In the genomic region with DNA sequence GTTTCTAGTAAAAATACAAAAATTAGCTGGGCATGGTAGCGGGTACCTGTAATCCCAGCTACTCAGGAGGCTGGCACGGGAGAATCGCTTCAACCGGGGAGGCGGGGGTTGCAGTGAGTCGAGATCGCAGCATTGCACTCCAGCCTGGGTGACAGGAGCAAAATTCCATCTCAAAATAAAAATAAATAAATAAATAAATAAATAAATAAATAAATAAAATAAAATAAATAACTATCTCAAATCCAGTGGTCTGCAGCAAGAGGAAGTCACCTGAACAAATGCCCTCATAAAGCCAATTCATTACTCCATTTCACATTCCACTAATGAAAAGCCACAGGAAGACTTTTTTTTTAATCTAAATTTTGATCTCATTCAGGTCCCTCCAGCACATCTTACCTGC, we compare ENCODE assay signal across 16 cellular contexts.
A peak's percentile ranks its signal among the peaks of the same experiment; 100 is the strongest.
DNase-seq lines count a peak whose midpoint lies in the region; ATAC-seq, FAIRE-seq and TF ChIP-seq lines count a peak whose summit lies in the region.
"Had no signal": no experiment of that assay in that cellular context is flagged by ENCODE, and none has a peak within 500 bp of the region (broad histone marks: within the 10 kb centered on the region; RNA-seq: fewer than 3 reads in every experiment).

No MANE protein-coding gene starts in this region.

- H3K27ac ChIP-seq in right atrium auricular region, result peak overlapping the region; percentile 20 to 83
- H3K27ac ChIP-seq in RWPE2 (ENCODE audit: poor library complexity, severe bottlenecking), result peak overlapping the region; percentile 19
- no peak overlapping the region for H3K27ac ChIP-seq in keratinocyte (ENCODE audit: control insufficient read depth, insufficient read depth, low read length)

- H3K4me3 Mint-ChIP-seq in type B pancreatic cell (no peak overlapping the region), natural killer cell (no peak overlapping the region)

- H3K4me2 ChIP-seq in keratinocyte (ENCODE audit: control insufficient read depth, extremely low read depth, insufficient read depth, low read depth, low read length), result peak overlapping the region; percentile 37

- H3K9me3 Mint-ChIP-seq in type B pancreatic cell, result no peaks in the 10 kb centered on the region
- H3K9me3 Mint-ChIP-seq in natural killer cell, result no peaks in the 10 kb centered on the region

- peaks cover 41% of the 10 kb centered on the region for H3K4me1 Mint-ChIP-seq in type B pancreatic cell (ENCODE audit: unreplicated experiment)
- peaks cover 4 to 5% of the 10 kb centered on the region in 2 donors for H3K4me1 Mint-ChIP-seq in natural killer cell

- H3K9ac ChIP-seq in keratinocyte (ENCODE audit: control insufficient read depth, extremely low read depth, insufficient read depth, low read length), result no peak overlapping the region

- dilution Hi-C loops in keratinocyte (cut with MboI; ENCODE audit: extremely low pct_ligation_motif_present, low sequenced_read_pairs), result no loop called here

- intact Hi-C loops in left cardiac atrium (cut with DNase I), result loop anchor here in 1 of 2 donors (10.0 kb wide), 1 partner anchor 82 kb away; no protein-coding TSS in a partner anchor
- intact Hi-C loops in natural killer cell (cut with micrococcal nuclease), result no loop called here

- no peak for FAIRE-seq in keratinocyte (lab: Jason Lieb, UNC)
- FAIRE-seq in RCC 7860 (lab: Jason Lieb, UNC), result no peak
- FAIRE-seq: HepG2 had no signal

- TF ChIP-seq CTCF in right atrium auricular region (IDR thresholded peaks at IDR 0.05), result no peak
- no peak for TF ChIP-seq CTCF in RWPE2 (IDR thresholded peaks at IDR 0.05; ENCODE audit: poor library complexity, severe bottlenecking)
- no peak for TF ChIP-seq CTCF in keratinocyte (optimal IDR thresholded peaks at IDR 0.05 in 1 of 3, IDR thresholded peaks at IDR 0.05 in 1 of 3, conservative IDR thresholded peaks at IDR 0.05 in 1 of 3; ENCODE audit: extremely low read depth in 1 of 3, insufficient read depth in 2 of 3, low read length in 3 of 3)
- TF ChIP-seq CTCF in type B pancreatic cell (conservative IDR thresholded peaks at IDR 0.05), result no peak
- TF ChIP-seq CTCF in natural killer cell (IDR thresholded peaks at IDR 0.05), result no peak

- H3K27me3 ChIP-seq in right atrium auricular region (no peaks in the 10 kb centered on the region), RWPE2 (ENCODE audit: insufficient read depth, poor library complexity, severe bottlenecking) (no peaks in the 10 kb centered on the region), keratinocyte (ENCODE audit: control insufficient read depth, extremely low read depth, insufficient read depth, low read length) (no peaks in the 10 kb centered on the region)
- H3K27me3 ChIP-seq: MG63 had no signal

- DNase-seq in right atrium auricular region (ENCODE audit: low spot score), result no peak
- no peak for DNase-seq in left cardiac atrium
- no peak for DNase-seq in RWPE2 (ENCODE audit: low spot score)
- DNase-seq in keratinocyte (ENCODE audit: low read depth, low spot score), result no peak
- no peak for DNase-seq in type B pancreatic cell (ENCODE audit: extremely low spot score, unreplicated experiment)
- no peak for DNase-seq in natural killer cell
- no peak for DNase-seq in RCC 7860 (ENCODE audit: low spot score)
- DNase-seq: C1 segment of cervical spinal cord, GDM1, NCI-H1092, NCI-H2081 treated with DMSO at 0.1 percent for 48 hours, NCI-H510A, NCI-H774 had no signal

- no peaks in the 10 kb centered on the region for H3K9me3 ChIP-seq in right atrium auricular region
- no peaks in the 10 kb centered on the region for H3K9me3 ChIP-seq in RWPE2 (ENCODE audit: severe bottlenecking)
- H3K9me3 ChIP-seq in keratinocyte (ENCODE audit: control insufficient read depth, low read depth, low read length), result no peaks in the 10 kb centered on the region
- H3K9me3 ChIP-seq: MG63 had no signal

- H3K36me3 ChIP-seq in right atrium auricular region (no peaks in the 10 kb centered on the region), RWPE2 (ENCODE audit: low read depth) (no peaks in the 10 kb centered on the region), keratinocyte (ENCODE audit: control insufficient read depth in 2 of 2, extremely low read depth in 1 of 2, insufficient read depth in 2 of 2, low read length in 2 of 2) (no peaks in the 10 kb centered on the region)
- H3K36me3 ChIP-seq: MG63 had no signal

- peak overlapping the region; percentile 27 for H3K27ac Mint-ChIP-seq in type B pancreatic cell
- no peak overlapping the region for H3K27ac Mint-ChIP-seq in natural killer cell

- H3K27me3 Mint-ChIP-seq in type B pancreatic cell (peaks cover 5% of the 10 kb centered on the region), natural killer cell (ENCODE audit: low read depth in 2 of 2) (no peaks in the 10 kb centered on the region)

- peaks cover 12% of the 10 kb centered on the region for H3K79me2 ChIP-seq in keratinocyte (ENCODE audit: control insufficient read depth, insufficient read depth, low read length)

- peaks cover 0 to 7% of the 10 kb centered on the region in 2 donors for H3K4me1 ChIP-seq in right atrium auricular region
- peaks cover 35% of the 10 kb centered on the region for H3K4me1 ChIP-seq in RWPE2 (ENCODE audit: insufficient read depth, poor library complexity, severe bottlenecking)
- peaks cover 39% of the 10 kb centered on the region for H3K4me1 ChIP-seq in keratinocyte (ENCODE audit: control insufficient read depth, extremely low read depth, insufficient read depth, low read length)

- H3K9me1 ChIP-seq in keratinocyte (ENCODE audit: control insufficient read depth, extremely low read depth, insufficient read depth, low read length), result no peaks in the 10 kb centered on the region

- H3K36me3 Mint-ChIP-seq in type B pancreatic cell (no peaks in the 10 kb centered on the region), natural killer cell (no peaks in the 10 kb centered on the region)

- no peak overlapping the region for H2AFZ ChIP-seq in keratinocyte (ENCODE audit: control insufficient read depth, low read length)

- ATAC-seq in left cardiac atrium (no peak), RWPE2 (ENCODE audit: low read depth) (no peak), natural killer cell (no peak), GM18873 (IDR thresholded peaks at IDR 0.05; ENCODE audit: low FRiP score, unreplicated experiment) (no peak)
- ATAC-seq: HepG2 had no signal

- H3K4me3 ChIP-seq in right atrium auricular region, result no peak overlapping the region
- no peak overlapping the region for H3K4me3 ChIP-seq in RWPE2 (ENCODE audit: severe bottlenecking)
- no peak overlapping the region for H3K4me3 ChIP-seq in keratinocyte (ENCODE audit: control insufficient read depth in 2 of 3, extremely low read depth in 1 of 3, insufficient read depth in 2 of 3, low read depth in 1 of 3, low read length in 3 of 3)
- H3K4me3 ChIP-seq: MG63 had no signal

- H4K20me1 ChIP-seq in keratinocyte (ENCODE audit: control insufficient read depth, extremely low read depth, insufficient read depth, low read length), result no peaks in the 10 kb centered on the region
